ENCODE assay signal across 14 cellular contexts in the genomic region with DNA sequence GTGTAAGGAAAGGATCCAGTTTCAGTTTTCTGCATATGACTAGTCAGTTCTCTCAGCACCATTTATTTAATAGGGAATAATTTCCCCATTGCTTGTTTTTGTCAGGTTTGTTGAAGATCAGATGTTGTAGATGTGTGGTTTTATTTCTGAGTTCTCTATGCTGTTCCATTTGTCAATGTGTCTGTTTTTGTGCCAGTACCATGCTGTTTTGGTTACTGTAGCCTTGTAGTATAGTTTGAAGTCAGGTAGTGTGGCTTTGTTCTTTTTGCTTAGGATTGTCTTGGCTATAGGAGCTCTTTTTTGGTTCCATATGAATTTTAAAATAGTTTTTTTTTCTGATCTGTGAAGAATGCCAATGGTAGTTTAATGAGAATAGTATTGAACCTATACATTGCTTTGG. TPM values are rescaled to one million over a fixed set of nuclear protein-coding genes. Genes with fewer than 3 reads are reported as not detected.
"Had no signal": no experiment of that assay in that cellular context is flagged by ENCODE, and none has a peak within 500 bp of the region (broad histone marks: within the 10 kb centered on the region; RNA-seq: fewer than 3 reads in every experiment).

No MANE protein-coding gene starts in this region.

RNA-seq across cellular contexts. Expression of gene CCDC187, which starts 17.1 kb away (rescaled TPM):
- total RNA-seq: naive thymus-derived CD8-positive, alpha-beta T cell; natural killer cell treated with Interleukin-12 subunit alpha and Interleukin-12 subunit beta and Interleukin-15 and Interleukin-18, amount 100 ng/mL, for 72 hours; omental fat pad; osteoblast; osteocyte; posterior vena cava; psoas muscle; pulmonary artery endothelial cell; renal cortical epithelial cell; right atrium auricular region; right cardiac atrium; sigmoid colon; smooth muscle cell had no signal
- polyA plus RNA-seq: naive thymus-derived CD8-positive, alpha-beta T cell; neural cell; psoas muscle; right cardiac atrium had no signal
